ENCODE assay signal across 1 cellular context in the genomic region with DNA sequence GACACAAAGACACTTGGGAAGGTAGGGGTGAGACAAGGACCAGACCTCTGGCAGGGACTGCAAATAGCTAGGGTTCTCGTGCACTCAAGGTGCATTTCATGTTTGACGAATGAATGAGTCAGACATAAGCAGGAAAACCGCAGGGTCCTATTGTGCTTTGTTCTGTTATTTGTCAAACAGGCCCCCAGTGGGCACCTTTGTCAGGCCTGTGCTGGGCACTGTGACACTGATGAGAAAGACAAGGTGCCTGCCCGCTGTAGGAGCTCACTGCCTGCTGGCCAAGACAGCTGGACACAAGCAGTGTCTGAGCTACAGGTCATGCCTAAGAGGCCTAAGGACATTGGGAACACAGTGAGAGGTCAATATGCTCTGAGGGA.
A peak's percentile ranks its signal among the peaks of the same experiment; 100 is the strongest.
TF ChIP-seq lines count a peak whose summit lies in the region.

No MANE protein-coding gene starts in this region.

TF ChIP-seq in HCT116, 20 proteins besides CTCF, POLR2A, EP300 and RAD21 (continued from another document):
- TF ChIP-seq, protein P1, sequence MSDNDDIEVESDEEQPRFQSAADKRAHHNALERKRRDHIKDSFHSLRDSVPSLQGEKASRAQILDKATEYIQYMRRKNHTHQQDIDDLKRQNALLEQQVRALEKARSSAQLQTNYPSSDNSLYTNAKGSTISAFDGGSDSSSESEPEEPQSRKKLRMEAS (IDR thresholded peaks at IDR 0.05) = no peak
- TF ChIP-seq POLR2AphosphoS5 (IDR thresholded peaks at IDR 0.05; ENCODE audit: low read depth, low read length) (peak; percentile 44; the same call in 1 of the 2 replicates), ZBTB33 (IDR thresholded peaks at IDR 0.05; ENCODE audit: extremely low read depth, insufficient replicate concordance, low read length) (peak; percentile 33), TCF7L2 (IDR thresholded peaks at IDR 0.05; ENCODE audit: borderline replicate concordance, extremely low read depth, insufficient read depth, insufficient read length) (peak; percentile 38), YY1 (IDR thresholded peaks at IDR 0.05; ENCODE audit: extremely low read depth, insufficient replicate concordance, low read depth, low read length) (no peak), EZH2phosphoT487 (IDR thresholded peaks at IDR 0.05; ENCODE audit: borderline replicate concordance) (no peak)
